ENCODE assay signal across 8 cellular contexts in the genomic region with DNA sequence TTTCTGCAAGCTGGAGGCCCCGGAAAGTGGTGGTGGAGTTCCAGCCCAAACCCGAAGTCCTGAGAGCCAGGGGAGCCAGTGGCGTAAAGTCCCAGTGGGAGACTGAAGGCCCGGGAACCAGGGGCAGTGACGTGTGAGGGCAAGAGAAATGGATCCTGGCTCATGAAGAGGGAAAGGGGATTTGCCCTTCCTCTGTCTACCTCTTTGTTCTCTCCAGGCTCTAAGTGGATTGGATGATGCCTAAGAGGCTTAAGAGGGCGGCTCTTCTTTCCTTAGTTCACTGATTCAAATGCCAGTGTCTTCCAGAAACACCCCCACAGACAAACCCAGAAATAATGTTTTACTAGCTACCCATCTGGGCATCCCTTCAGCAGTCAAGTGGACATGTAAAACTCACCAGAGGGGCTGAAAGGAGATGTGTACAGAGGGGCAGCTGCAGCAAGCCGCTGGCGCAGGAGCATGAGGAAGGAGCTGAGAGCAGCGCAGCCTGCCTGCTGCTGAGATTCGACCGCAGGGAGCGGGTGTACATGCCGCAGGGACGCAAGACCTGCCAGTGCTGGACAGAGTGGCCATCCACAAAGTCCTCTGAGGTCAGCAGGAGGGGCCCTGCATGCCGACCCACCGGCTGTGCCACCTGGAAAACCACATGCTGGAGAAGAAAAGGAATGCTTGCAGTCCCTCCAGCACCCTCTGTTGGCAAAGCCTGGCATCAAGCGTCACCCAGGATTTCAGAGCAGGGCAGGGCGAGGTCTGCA. TPM values are rescaled to one million over a fixed set of nuclear protein-coding genes. Genes with fewer than 3 reads are reported as not detected.
A peak's percentile ranks its signal among the peaks of the same experiment; 100 is the strongest.
DNase-seq lines count a peak whose midpoint lies in the region; ATAC-seq and TF ChIP-seq lines count a peak whose summit lies in the region.

No MANE protein-coding gene starts in this region.

- BruUV-seq in mammary epithelial cell (replicated peaks; lab: Mats Ljungman, UMichigan) = no TSS peak

- H3K9me3 ChIP-seq in mammary epithelial cell (replicated peaks; ENCODE audit: insufficient read depth, low read length) (no peaks in the 10 kb centered on the region), testis (no peaks in the 10 kb centered on the region)

- no peak overlapping the region for H2AFZ ChIP-seq in mammary epithelial cell (ENCODE audit: low read depth, low read length)

- in situ Hi-C loops in mammary epithelial cell (cut with MboI; ENCODE audit: low sequenced_read_pairs in 2 of 2) = no loop called here

- WGBS in mammary epithelial cell (ENCODE audit: low coverage, missing lambda C conversion rate) = 76% methylated on average over 13 of the region's 18 CpGs
- 82 to 84% methylated on average over 18 of the region's 18 CpGs for WGBS in testis, 2 donors

- dilution Hi-C loops in mammary epithelial cell (cut with HindIII; ENCODE audit: low sequenced_read_pairs) = no loop called here

- H3K36me3 ChIP-seq in BJ (ENCODE audit: control insufficient read depth, insufficient read depth, low read length) (no peaks in the 10 kb centered on the region), mammary epithelial cell (ENCODE audit: insufficient read depth, low read length) (no peaks in the 10 kb centered on the region), testis (ENCODE audit: low read depth, missing control alignments) (no peaks in the 10 kb centered on the region)

- ATAC-seq in left colon (peak; percentile 62), HG03280 (IDR thresholded peaks at IDR 0.05; ENCODE audit: unreplicated experiment) (no peak), HG03565 (IDR thresholded peaks at IDR 0.05; ENCODE audit: unreplicated experiment) (no peak)

- intact Hi-C loops in mammary epithelial cell (cut with micrococcal nuclease) (loop anchor here (1.0 to 10.0 kb wide), 4 partner anchors 132 to 492 kb away; no protein-coding TSS in a partner anchor), left colon (cut with DNase I, micrococcal nuclease) (loop anchor here in 1 of 2 donors (2.0 kb wide), 1 partner anchor 25 kb away; no protein-coding TSS in a partner anchor), testis (cut with DNase I; ENCODE audit: low total_unique reads) (no loop called here)

- H3K4me3 ChIP-seq in BJ (ENCODE audit: low read depth, low read length) (no peak overlapping the region), mammary epithelial cell (replicated peaks in 1 of 3; ENCODE audit: insufficient read depth in 1 of 3, low read depth in 2 of 3, low read length in 3 of 3) (no peak overlapping the region), testis (no peak overlapping the region)

- POLR2A ChIA-PET in BJ (lab: Charles Lee) = no interaction called here

- H3K9ac ChIP-seq in mammary epithelial cell (ENCODE audit: insufficient read depth, low read length) = no peak overlapping the region

- CTCF ChIA-PET in BJ (lab: Yijun Ruan, JAX) (interaction anchor here (0.7 to 1.2 kb wide), 4 partner anchors 8 to 65 kb away, joined by 3 read pairs; no protein-coding TSS in a partner anchor), mammary epithelial cell (lab: Charles Lee; ENCODE audit: low non-redundant PET) (interaction anchor here (0.7 kb wide), 1 partner anchor 237 kb away, joined by 4 read pairs; no protein-coding TSS in a partner anchor)

- H4K20me1 ChIP-seq in mammary epithelial cell (ENCODE audit: insufficient read depth, low read length) = peaks cover 8% of the 10 kb centered on the region

- TF ChIP-seq CTCF in BJ (IDR thresholded peaks at IDR 0.05; ENCODE audit: insufficient read depth, low read depth, low read length) (peak; percentile 75), GM12874 (IDR thresholded peaks at IDR 0.05; ENCODE audit: insufficient read depth, low read depth, low read length) (peak; percentile 64), mammary epithelial cell (conservative IDR thresholded peaks at IDR 0.05 in 1 of 2, IDR thresholded peaks at IDR 0.05 in 1 of 2; ENCODE audit: extremely low read depth in 1 of 2, insufficient read depth in 1 of 2, low read depth in 1 of 2, low read length in 2 of 2) (peak; percentile 76 to 88), testis (IDR thresholded peaks at IDR 0.05) (peak in 2 of 3 experiments; percentile 32 to 33)

- H3K4me2 ChIP-seq in mammary epithelial cell (ENCODE audit: insufficient read depth, low read depth, low read length) = no peak overlapping the region

- H3K79me2 ChIP-seq in mammary epithelial cell (ENCODE audit: insufficient read depth, low read length) = peaks cover 98% of the 10 kb centered on the region

- TF ChIP-seq POLR2A in testis (IDR thresholded peaks at IDR 0.05) = no peak

- DNase-seq in BJ (ENCODE audit: low read depth) (no peak), NCI-H524 treated with DMSO at 0.1 percent for 48 hours (lab: John Stamatoyannopoulos, UW) (peak; percentile 97), mammary epithelial cell (peak; percentile 40), left colon (peak; percentile 51 to 80), testis (peak; percentile 82)

- H3K4me1 ChIP-seq in mammary epithelial cell (ENCODE audit: insufficient read depth, low read length) (peaks cover 43% of the 10 kb centered on the region), testis (peaks cover 20% of the 10 kb centered on the region)

- H3K27me3 ChIP-seq in BJ (ENCODE audit: control insufficient read depth, insufficient read depth, low read length) (no peaks in the 10 kb centered on the region), mammary epithelial cell (ENCODE audit: insufficient read depth, low read length) (no peaks in the 10 kb centered on the region), testis (no peaks in the 10 kb centered on the region)

- H3K27ac ChIP-seq in mammary epithelial cell (ENCODE audit: insufficient read depth, low read depth, low read length) (peak overlapping the region; percentile 50), testis (no peak overlapping the region)

RNA-seq across cellular contexts. Expression of a gene that starts 29.5 kb away (rescaled TPM):
- polyA plus RNA-seq in BJ (2011; rRNA removed) = 21.6 and 21.9 TPM in 2 replicates
- polyA minus RNA-seq in BJ (2011; rRNA and poly(A)+ RNA removed) = 46.0 and 47.1 TPM in 2 replicates
- total RNA-seq in mammary epithelial cell = 10 to 100 TPM; 47.7 to 49.7 TPM
- polyA plus RNA-seq in mammary epithelial cell = 19.6 TPM
- 64.8 TPM for polyA minus RNA-seq in mammary epithelial cell
- total RNA-seq in left colon = 10 to 100 TPM; 56.7 to 56.8 TPM
- total RNA-seq in testis = 10 to 100 TPM; 46.3 to 72.8 TPM
- polyA plus RNA-seq in testis (ENCODE audit: insufficient read depth, low read depth, low replicate concordance) = 26.8 TPM
